In the genomic region with DNA sequence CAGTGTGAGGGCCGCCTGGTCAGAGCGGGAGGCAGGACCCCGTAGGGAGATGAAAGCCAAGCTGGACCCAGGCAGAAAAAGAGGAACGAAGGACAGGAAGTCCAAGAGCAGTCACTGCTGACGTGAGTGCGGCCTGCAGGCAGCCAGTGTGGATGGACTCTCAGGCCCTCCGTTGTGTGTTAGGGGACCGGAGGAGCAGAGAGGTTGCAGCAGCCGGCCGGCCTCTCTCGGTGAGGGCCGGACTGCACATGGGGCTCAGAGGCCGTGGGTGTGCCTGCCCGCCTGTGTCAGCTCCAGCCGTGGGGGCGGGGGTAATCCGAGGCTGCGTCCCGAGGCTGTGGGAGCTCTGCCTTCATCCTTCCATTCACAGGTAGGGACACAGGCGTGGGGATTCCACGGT, we compare ENCODE assay signal across 20 cellular contexts.
A peak's percentile ranks its signal among the peaks of the same experiment; 100 is the strongest.
DNase-seq lines count a peak whose midpoint lies in the region; ATAC-seq, FAIRE-seq and TF ChIP-seq lines count a peak whose summit lies in the region.
"Had no signal": no experiment of that assay in that cellular context is flagged by ENCODE, and none has a peak within 500 bp of the region (broad histone marks: within the 10 kb centered on the region; RNA-seq: fewer than 3 reads in every experiment).

No MANE protein-coding gene starts in this region.

- no peaks in the 10 kb centered on the region for H3K4me1 ChIP-seq in HEK293 (ENCODE audit: control insufficient read depth, insufficient read depth, low read length)
- peaks cover 14% of the 10 kb centered on the region for H3K4me1 ChIP-seq in NT2/D1 (ENCODE audit: insufficient read depth, insufficient read length)
- no peaks in the 10 kb centered on the region for H3K4me1 ChIP-seq in H1 (replicated peaks in 1 of 4; ENCODE audit: control insufficient read depth in 3 of 4, insufficient read depth in 4 of 4, low read length in 3 of 4)
- no peaks in the 10 kb centered on the region for H3K4me1 ChIP-seq in neuronal stem cell (ENCODE audit: control insufficient read depth in 2 of 2, insufficient read depth in 1 of 2, low read depth in 1 of 2, low read length in 2 of 2)
- peaks cover 13% of the 10 kb centered on the region for H3K4me1 ChIP-seq in Karpas-422 (ENCODE audit: low read length)

- H2BK5ac ChIP-seq in H1 (ENCODE audit: low read depth, low read length) (peak overlapping the region; percentile 44; the same call in 1 of the 2 replicates), neuronal stem cell (ENCODE audit: low read length) (no peak overlapping the region)

- no peak overlapping the region for H4K5ac ChIP-seq in H1 (ENCODE audit: insufficient read length, low read depth, low read length)

- no peak overlapping the region for H3K14ac ChIP-seq in H1 (ENCODE audit: insufficient read length)
- H3K14ac ChIP-seq in neuronal stem cell (ENCODE audit: low read length), result peak overlapping the region; percentile 71

- H3K36me3 ChIP-seq in HEK293 (ENCODE audit: control insufficient read depth in 2 of 2, insufficient read depth in 1 of 2, low read length in 2 of 2) (no peaks in the 10 kb centered on the region), NT2/D1 (ENCODE audit: insufficient read depth, insufficient read length, low read length) (no peaks in the 10 kb centered on the region), H1 (ENCODE audit: control insufficient read depth in 2 of 4, insufficient read depth in 4 of 4, low read length in 3 of 4) (no peaks in the 10 kb centered on the region), neuronal stem cell (replicated peaks in 1 of 2; ENCODE audit: control insufficient read depth in 2 of 2, insufficient read depth in 2 of 2, low read length in 2 of 2) (no peaks in the 10 kb centered on the region), Karpas-422 (ENCODE audit: insufficient read depth, low read length) (no peaks in the 10 kb centered on the region)

- FAIRE-seq in H1 (lab: Jason Lieb, UNC), result no peak
- FAIRE-seq: GM12891, GM18507, H54 had no signal

- H3K9me3 ChIP-seq in HEK293 (ENCODE audit: control insufficient read depth, insufficient read depth, low read depth, low read length) (no peaks in the 10 kb centered on the region), NT2/D1 (ENCODE audit: insufficient read depth, low read length) (no peaks in the 10 kb centered on the region), H1 (ENCODE audit: insufficient read depth in 2 of 2, low read depth in 1 of 2, low read length in 1 of 2) (no peaks in the 10 kb centered on the region), neuronal stem cell (replicated peaks in 1 of 2; ENCODE audit: control insufficient read depth in 2 of 2, insufficient read depth in 1 of 2, low read depth in 1 of 2, low read length in 2 of 2) (no peaks in the 10 kb centered on the region), Karpas-422 (ENCODE audit: low read length) (no peaks in the 10 kb centered on the region)

- H3K23ac ChIP-seq in H1 (ENCODE audit: insufficient read length), result no peak overlapping the region
- H3K23ac ChIP-seq in neuronal stem cell (ENCODE audit: low read depth, low read length, poor library complexity), result peak overlapping the region; percentile 85

- no peak for TF ChIP-seq CTCF in HEK293 (tag by site-specific recombination; IDR thresholded peaks at IDR 0.05)
- TF ChIP-seq CTCF in H1 (IDR thresholded peaks at IDR 0.05; ENCODE audit: control extremely low read depth in 1 of 3, insufficient read depth in 1 of 3, low read depth in 1 of 3, low read length in 3 of 3), result no peak

- no peak overlapping the region for H2BK12ac ChIP-seq in H1 (ENCODE audit: low read depth, low read length)
- H2BK12ac ChIP-seq in neuronal stem cell (ENCODE audit: low read length), result no peak overlapping the region

- TF ChIP-seq EP300 in H1 (IDR thresholded peaks at IDR 0.05; ENCODE audit: borderline replicate concordance in 1 of 2, low read depth in 2 of 2, low read length in 2 of 2), result no peak

- H4K8ac ChIP-seq in H1 (ENCODE audit: extremely low read depth, insufficient read depth, low read length) (no peak overlapping the region; the same call in 1 of the 2 replicates), neuronal stem cell (ENCODE audit: low read depth, low read length) (no peak overlapping the region)

- no peak overlapping the region for H3K27ac ChIP-seq in HEK293 (ENCODE audit: extremely low read depth, low read depth, low read length)
- H3K27ac ChIP-seq in H1 (ENCODE audit: low read depth, low read length), result no peak overlapping the region
- H3K27ac ChIP-seq in neuronal stem cell (replicated peaks; ENCODE audit: low read length), result no peak overlapping the region
- no peak overlapping the region for H3K27ac ChIP-seq in Karpas-422 (ENCODE audit: low read length)

- no peak for ATAC-seq in HG02885 (IDR thresholded peaks at IDR 0.05; ENCODE audit: poor library complexity, unreplicated experiment)
- ATAC-seq: GM23338 had no signal

- H3K9ac ChIP-seq in NT2/D1 (ENCODE audit: insufficient read length, low read depth) (peak overlapping the region; percentile 18), H1 (replicated peaks in 1 of 4; ENCODE audit: extremely low read depth in 1 of 4, low read depth in 3 of 4, low read length in 3 of 4) (no peak overlapping the region), neuronal stem cell (ENCODE audit: low read depth, low read length, poor library complexity) (no peak overlapping the region), Karpas-422 (ENCODE audit: low read length) (no peak overlapping the region)

- H4K91ac ChIP-seq in H1 (replicated peaks; ENCODE audit: insufficient read length, low read length) (no peak overlapping the region), neuronal stem cell (ENCODE audit: low read depth, low read length, poor library complexity) (no peak overlapping the region)

- H3K9me2 ChIP-seq in Karpas-422 (replicated peaks; ENCODE audit: insufficient read depth, low read length), result no peaks in the 10 kb centered on the region

- H3K27me3 ChIP-seq in NT2/D1 (ENCODE audit: insufficient read depth, insufficient read length) (no peaks in the 10 kb centered on the region), H1 (replicated peaks in 1 of 4; ENCODE audit: control insufficient read depth in 3 of 4, extremely low read depth in 1 of 4, insufficient read depth in 3 of 4, low read length in 3 of 4) (no peaks in the 10 kb centered on the region), neuronal stem cell (ENCODE audit: control insufficient read depth in 3 of 3, insufficient read depth in 3 of 3, low read depth in 1 of 3, low read length in 3 of 3) (no peaks in the 10 kb centered on the region), Karpas-422 (ENCODE audit: low read length) (no peaks in the 10 kb centered on the region)

- H2AK5ac ChIP-seq in H1 (ENCODE audit: low read depth, low read length) (no peak overlapping the region), neuronal stem cell (ENCODE audit: low read depth, low read length) (no peak overlapping the region)

- H3K79me2 ChIP-seq in H1 (ENCODE audit: control insufficient read depth in 1 of 2, insufficient read depth in 2 of 2, low read length in 2 of 2) (no peaks in the 10 kb centered on the region), Karpas-422 (ENCODE audit: low read length) (no peaks in the 10 kb centered on the region)

- H3K18ac ChIP-seq in H1 (ENCODE audit: extremely low read depth, low read length), result no peak overlapping the region
- peak overlapping the region; percentile 27 for H3K18ac ChIP-seq in neuronal stem cell (ENCODE audit: low read length)

- H3K4me2 ChIP-seq in H1 (ENCODE audit: insufficient read depth in 1 of 2, low read depth in 2 of 2, low read length in 2 of 2) (no peak overlapping the region), neuronal stem cell (ENCODE audit: insufficient read depth, low read length, poor library complexity, severe bottlenecking) (no peak overlapping the region), Karpas-422 (ENCODE audit: low read depth, low read length, poor library complexity, severe bottlenecking) (no peak overlapping the region)
- H3K4me2 ChIP-seq: GM23338 had no signal

- TF ChIP-seq RAD21 in H1 (IDR thresholded peaks at IDR 0.05 in 1 of 2, conservative IDR thresholded peaks at IDR 0.05 in 1 of 2; ENCODE audit: low read depth in 2 of 2, low read length in 2 of 2), result no peak

- H2BK15ac ChIP-seq in H1 (ENCODE audit: low read length), result no peak overlapping the region
- no peak overlapping the region for H2BK15ac ChIP-seq in neuronal stem cell (ENCODE audit: low read length)

- H2BK120ac ChIP-seq in H1 (replicated peaks; ENCODE audit: low read depth, low read length), result no peak overlapping the region
- no peak overlapping the region for H2BK120ac ChIP-seq in neuronal stem cell (ENCODE audit: low read depth, low read length)

- CTCF ChIA-PET in HEK293 (lab: Yijun Ruan, JAX), result interaction anchor here (0.7 kb wide), 1 partner anchor 73 kb away, joined by 3 read pairs; no protein-coding TSS in a partner anchor
- CTCF ChIA-PET in H1 (lab: Charles Lee; ENCODE audit: partially characterized antibody), result interaction anchor here (1.6 to 4.1 kb wide), 2 partner anchors 17 to 34 kb away, joined by 7 to 15 read pairs; no protein-coding TSS in a partner anchor

- H2AFZ ChIP-seq in H1 (ENCODE audit: low read length) (no peak overlapping the region), neuronal stem cell (ENCODE audit: low read length) (no peak overlapping the region), Karpas-422 (ENCODE audit: low read length) (no peak overlapping the region)
- H2AFZ ChIP-seq: GM23338 had no signal

- no peak overlapping the region for H2BK20ac ChIP-seq in H1 (ENCODE audit: low read length)

- TF ChIP-seq POLR2A in H1 (IDR thresholded peaks at IDR 0.05; ENCODE audit: control extremely low read depth in 1 of 2, low read depth in 2 of 2, low read length in 2 of 2), result no peak

- POLR2A ChIA-PET in HEK293 (lab: Yijun Ruan, JAX) (no interaction called here), H1 (lab: Charles Lee; ENCODE audit: partially characterized antibody) (interaction anchor here (1.3 kb wide), 1 partner anchor 41 kb away, joined by 3 read pairs; no protein-coding TSS in a partner anchor)

- DNase-seq in NT2/D1 (ENCODE audit: low read depth, low spot score) (no peak), H1 (ENCODE audit: low read depth in 1 of 2, low spot score in 2 of 2) (no peak), neuronal stem cell (ENCODE audit: low spot score) (no peak), Karpas-422 (no peak), occipital lobe (lab: John Stamatoyannopoulos, UW) (no peak)
- DNase-seq in NK-92 treated with Interleukin-12 subunit alpha and Interleukin-12 subunit beta, amount 100 ng/mL, for 24 hours (lab: John Stamatoyannopoulos, UW), result no peak
- DNase-seq: C1 segment of cervical spinal cord; Calu3; CD4-positive, alpha-beta memory T cell; COR-L47; DMS53; DMS79 treated with DMSO at 0.1 percent for 48 hours; GF-D8; HCEC 1CT had no signal

- H3K56ac ChIP-seq in H1 (replicated peaks; ENCODE audit: insufficient read length, low read depth, low read length), result no peak overlapping the region

- no peaks in the 10 kb centered on the region for H3K23me2 ChIP-seq in H1 (ENCODE audit: low read depth, low read length)

- WGBS in H1 (ENCODE audit: extremely low coverage in 1 of 2, insufficient coverage in 1 of 2, insufficient read length in 1 of 2, insufficient replicate concordance in 2 of 2, low coverage in 1 of 2, low lambda C conversion rate in 2 of 2, missing lambda C conversion rate in 1 of 2), 2 experiments, result 93% methylated on average over 20 of the region's 21 CpGs; no CpG with 5 or more reads in 1 of the 2 experiments
- no CpG with 5 or more reads among the region's 21 CpGs for WGBS in neuronal stem cell (ENCODE audit: extremely low coverage in 2 of 2, insufficient read length in 2 of 2, insufficient replicate concordance in 1 of 2), 2 donors

- H3K4me3 ChIP-seq in HEK293 (ENCODE audit: low read depth, low read length) (no peak overlapping the region), NT2/D1 (ENCODE audit: insufficient read length, low read depth) (no peak overlapping the region), H1 (ENCODE audit: extremely low read depth in 1 of 4, insufficient read depth in 2 of 4, low read depth in 3 of 4, low read length in 4 of 4) (no peak overlapping the region), neuronal stem cell (ENCODE audit: low read length in 2 of 2) (no peak overlapping the region), Karpas-422 (ENCODE audit: low read length) (no peak overlapping the region)
- H3K4me3 ChIP-seq: GM23338 had no signal

- H3K79me1 ChIP-seq in H1 (ENCODE audit: low read depth, low read length) (peaks cover 2% of the 10 kb centered on the region; the same call in 1 of the 2 replicates), neuronal stem cell (ENCODE audit: low read depth, low read length) (peaks cover 3% of the 10 kb centered on the region)

- H3K4ac ChIP-seq in H1 (replicated peaks; ENCODE audit: insufficient read length, low read depth, low read length) (no peak overlapping the region), neuronal stem cell (ENCODE audit: low read length) (no peak overlapping the region)

- H4K20me1 ChIP-seq in H1 (replicated peaks in 1 of 2; ENCODE audit: control insufficient read depth in 1 of 2, insufficient read depth in 2 of 2, low read length in 2 of 2) (peaks cover 0 to 10% of the 10 kb centered on the region in 2 experiments), Karpas-422 (ENCODE audit: insufficient read depth, low read depth, low read length) (no peaks in the 10 kb centered on the region)
